Comparison of ENCODE assay signal across 1 cellular context in the genomic region with DNA sequence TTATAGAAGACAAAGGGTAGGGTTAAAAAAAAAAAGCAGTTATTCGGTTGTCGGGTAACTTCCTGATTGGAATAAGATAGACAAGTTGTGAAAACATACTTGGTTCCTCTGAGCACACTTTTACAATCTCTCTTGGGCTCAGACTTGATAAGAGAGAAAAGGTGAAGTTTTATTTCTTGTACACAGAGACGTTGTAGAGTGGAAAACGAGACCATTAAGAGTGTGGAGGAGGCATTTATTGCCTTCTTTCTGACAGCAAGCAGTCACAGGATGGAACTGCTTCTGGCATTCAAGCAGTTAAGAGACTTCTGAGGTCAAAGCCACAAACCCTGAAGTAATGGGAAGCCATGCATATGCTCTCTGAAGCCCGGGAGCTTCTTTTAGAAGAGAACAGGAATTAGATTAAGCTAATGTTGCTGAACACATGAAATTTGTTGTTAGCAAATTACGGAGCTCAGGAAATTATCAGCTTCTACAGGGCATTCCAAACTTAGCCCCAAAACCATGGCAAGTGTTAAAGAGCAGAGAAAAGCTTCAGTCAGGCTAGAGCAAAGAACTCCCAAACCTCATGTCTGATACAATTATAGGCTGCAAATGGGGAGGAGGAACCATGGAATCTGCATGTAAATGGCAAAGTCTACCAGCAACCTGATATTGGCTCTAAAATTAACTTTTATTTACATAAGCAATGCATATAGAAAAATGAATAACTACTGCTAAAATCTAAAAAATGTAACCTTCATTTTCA.
TF ChIP-seq lines count a peak whose summit lies in the region.

No MANE protein-coding gene starts in this region.

TF ChIP-seq in H1, 55 proteins besides CTCF, POLR2A, EP300 and RAD21:
- TF ChIP-seq BACH1 (IDR thresholded peaks at IDR 0.05; ENCODE audit: low read length) (no peak), JUN (IDR thresholded peaks at IDR 0.05; ENCODE audit: low read depth, low read length) (no peak), RXRA (IDR thresholded peaks at IDR 0.05; ENCODE audit: insufficient read depth, low read depth, low read length) (no peak), YY1 (IDR thresholded peaks at IDR 0.05; ENCODE audit: low read depth, low read length) (no peak), POLR2AphosphoS5 (IDR thresholded peaks at IDR 0.05; ENCODE audit: low read depth, low read length) (no peak), MAFK (IDR thresholded peaks at IDR 0.05; ENCODE audit: low read depth, low read length) (no peak), SP2 (IDR thresholded peaks at IDR 0.05; ENCODE audit: low read length) (no peak), ZNF274 (IDR thresholded peaks at IDR 0.05; ENCODE audit: borderline replicate concordance, extremely low read depth, low read length) (no peak), KDM4A (IDR thresholded peaks at IDR 0.05; ENCODE audit: low read depth, low read length, severe bottlenecking) (no peak), TBP (IDR thresholded peaks at IDR 0.05; ENCODE audit: low read depth, low read length) (no peak), POU5F1 (IDR thresholded peaks at IDR 0.05; ENCODE audit: low read depth, low read length) (no peak), CHD2 (IDR thresholded peaks at IDR 0.05; ENCODE audit: low read length) (no peak)
- TF ChIP-seq, protein P1, sequence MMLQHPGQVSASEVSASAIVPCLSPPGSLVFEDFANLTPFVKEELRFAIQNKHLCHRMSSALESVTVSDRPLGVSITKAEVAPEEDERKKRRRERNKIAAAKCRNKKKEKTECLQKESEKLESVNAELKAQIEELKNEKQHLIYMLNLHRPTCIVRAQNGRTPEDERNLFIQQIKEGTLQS (IDR thresholded peaks at IDR 0.05; ENCODE audit: insufficient read depth, low read depth, low read length): no peak
